In the genomic region with DNA sequence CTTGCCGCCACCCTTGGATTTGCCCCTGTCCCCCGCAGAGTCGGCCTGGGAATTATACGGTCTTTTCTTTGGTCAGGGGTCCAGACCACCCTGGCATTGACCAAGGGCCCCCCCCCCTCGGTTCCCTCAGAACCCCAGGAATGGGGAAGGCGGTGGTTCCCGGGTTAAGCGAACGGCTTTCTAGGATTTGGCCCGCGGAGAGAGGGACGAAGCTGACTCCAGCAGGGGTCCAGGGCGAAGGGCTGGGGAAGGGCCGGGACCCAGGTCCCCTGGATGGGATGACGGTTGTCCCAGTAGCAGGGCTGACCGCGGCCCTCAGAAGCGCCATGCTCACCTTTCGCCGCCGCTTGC, we compare ENCODE assay signal across 8 cellular contexts. TPM values are rescaled to one million over a fixed set of nuclear protein-coding genes. Genes with fewer than 3 reads are reported as not detected.
DNase-seq lines count a peak whose midpoint lies in the region; TF ChIP-seq lines count a peak whose summit lies in the region.

No MANE protein-coding gene starts in this region.

- peaks cover 18% of the 10 kb centered on the region for H3K4me1 ChIP-seq in testis

- no peak for TF ChIP-seq POLR2A in testis (IDR thresholded peaks at IDR 0.05)

- peak overlapping the region; percentile 21 for H3K27ac ChIP-seq in layer of hippocampus (ENCODE audit: low read depth, low read length)
- H3K27ac ChIP-seq in testis = no peak overlapping the region

- H3K9me3 ChIP-seq in testis = no peaks in the 10 kb centered on the region

- peaks cover 13% of the 10 kb centered on the region for H3K36me3 Mint-ChIP-seq in T-helper 1 cell treated with Interleukin-12 subunit alpha and Interleukin-12 subunit beta and Interleukin-4 antibody, amounts not matched to agents 30 μg/mL and 1 μg/mL, for 36 hours (ENCODE audit: low read depth)
- H3K36me3 Mint-ChIP-seq in activated naive CD8-positive, alpha-beta T cell treated with anti-CD3 and anti-CD28 coated beads for 36 hours = peaks cover 28% of the 10 kb centered on the region

- H3K9me3 Mint-ChIP-seq in T-helper 1 cell treated with Interleukin-12 subunit alpha and Interleukin-12 subunit beta and Interleukin-4 antibody, amounts not matched to agents 30 μg/mL and 1 μg/mL, for 36 hours = no peaks in the 10 kb centered on the region
- no peaks in the 10 kb centered on the region for H3K9me3 Mint-ChIP-seq in activated naive CD8-positive, alpha-beta T cell treated with anti-CD3 and anti-CD28 coated beads for 36 hours

- intact Hi-C loops in testis (cut with DNase I; ENCODE audit: low total_unique reads) = no loop called here

- peak overlapping the region; percentile 68 to 75 for H3K4me3 ChIP-seq in testis

- peak overlapping the region; percentile 67 for H3K27ac Mint-ChIP-seq in T-helper 1 cell treated with Interleukin-12 subunit alpha and Interleukin-12 subunit beta and Interleukin-4 antibody, amounts not matched to agents 30 μg/mL and 1 μg/mL, for 36 hours
- peak overlapping the region; percentile 64 for H3K27ac Mint-ChIP-seq in activated naive CD8-positive, alpha-beta T cell treated with anti-CD3 and anti-CD28 coated beads for 36 hours

- no peaks in the 10 kb centered on the region for H3K27me3 Mint-ChIP-seq in T-helper 1 cell treated with Interleukin-12 subunit alpha and Interleukin-12 subunit beta and Interleukin-4 antibody, amounts not matched to agents 30 μg/mL and 1 μg/mL, for 36 hours (ENCODE audit: low read depth)
- H3K27me3 Mint-ChIP-seq in activated naive CD8-positive, alpha-beta T cell treated with anti-CD3 and anti-CD28 coated beads for 36 hours = no peaks in the 10 kb centered on the region

- no peaks in the 10 kb centered on the region for H3K36me3 ChIP-seq in testis (ENCODE audit: low read depth, missing control alignments)

- 0 to 1% methylated on average over 4 to 17 of the region's 21 CpGs for WGBS in testis, 2 donors

- H3K27me3 ChIP-seq in layer of hippocampus (ENCODE audit: control insufficient read depth, insufficient read depth, low read length) = no peaks in the 10 kb centered on the region
- no peaks in the 10 kb centered on the region for H3K27me3 ChIP-seq in testis

- TF ChIP-seq CTCF in testis (IDR thresholded peaks at IDR 0.05) = no peak

- DNase-seq in T-helper 1 cell = no peak
- DNase-seq in activated naive CD8-positive, alpha-beta T cell treated with anti-CD3 and anti-CD28 coated beads for 36 hours = no peak
- DNase-seq in testis = no peak
- DNase-seq in NCI-H1105 (lab: John Stamatoyannopoulos, UW) = no peak
- no peak for DNase-seq in SHP77 treated with DMSO at 0.1 percent for 48 hours (lab: John Stamatoyannopoulos, UW)
- DNase-seq in central memory CD4-positive, alpha-beta T cell = no peak

- H3K4me1 Mint-ChIP-seq in T-helper 1 cell treated with Interleukin-12 subunit alpha and Interleukin-12 subunit beta and Interleukin-4 antibody, amounts not matched to agents 30 μg/mL and 1 μg/mL, for 36 hours (ENCODE audit: low read depth) = peaks cover 27% of the 10 kb centered on the region
- peaks cover 27% of the 10 kb centered on the region for H3K4me1 Mint-ChIP-seq in activated naive CD8-positive, alpha-beta T cell treated with anti-CD3 and anti-CD28 coated beads for 36 hours

- peak overlapping the region; percentile 94 for H3K4me3 Mint-ChIP-seq in T-helper 1 cell treated with Interleukin-12 subunit alpha and Interleukin-12 subunit beta and Interleukin-4 antibody, amounts not matched to agents 30 μg/mL and 1 μg/mL, for 36 hours
- H3K4me3 Mint-ChIP-seq in activated naive CD8-positive, alpha-beta T cell treated with anti-CD3 and anti-CD28 coated beads for 36 hours = peak overlapping the region; percentile 85

RNA-seq across cellular contexts. Expression of a gene that starts 0.3 kb away (rescaled TPM):
- total RNA-seq in activated naive CD8-positive, alpha-beta T cell treated with anti-CD3 and anti-CD28 coated beads for 36 hours = 10 to 100 TPM; 74.0 to 83.0 TPM
- total RNA-seq in testis = 10 to 100 TPM; 11.6 to 18.1 TPM
- 18.7 TPM for polyA plus RNA-seq in testis (ENCODE audit: insufficient read depth, low read depth, low replicate concordance)

RNA-seq across cellular contexts. Expression of a gene that starts 0.7 kb away (rescaled TPM):
- total RNA-seq in activated naive CD8-positive, alpha-beta T cell treated with anti-CD3 and anti-CD28 coated beads for 36 hours = 10 to 100 TPM; 13.9 to 15.6 TPM
- total RNA-seq in testis = 10 to 100 TPM; 17.5 to 24.7 TPM
- polyA plus RNA-seq in testis (ENCODE audit: insufficient read depth, low read depth, low replicate concordance) = 18.2 TPM

RNA-seq across cellular contexts. Expression of a gene that starts 13.8 kb away (rescaled TPM):
- total RNA-seq in activated naive CD8-positive, alpha-beta T cell treated with anti-CD3 and anti-CD28 coated beads for 36 hours = not detected
- total RNA-seq in testis = under 1 TPM; 0.39 to 0.50 TPM
- 0.18 TPM for polyA plus RNA-seq in testis (ENCODE audit: insufficient read depth, low read depth, low replicate concordance)

RNA-seq across cellular contexts. Expression of a gene that starts 25.8 kb away (rescaled TPM):
- total RNA-seq in activated naive CD8-positive, alpha-beta T cell treated with anti-CD3 and anti-CD28 coated beads for 36 hours = 1 to 10 TPM; 4.5 to 5.6 TPM
- total RNA-seq in testis = 10 to 100 TPM; 47.1 to 54.1 TPM
- polyA plus RNA-seq in testis (ENCODE audit: insufficient read depth, low read depth, low replicate concordance) = 35.8 TPM

RNA-seq across cellular contexts. Expression of a gene that starts 32.4 kb away (rescaled TPM):
- 10 to 100 TPM; 58.7 to 59.6 TPM for total RNA-seq in activated naive CD8-positive, alpha-beta T cell treated with anti-CD3 and anti-CD28 coated beads for 36 hours
- 10 to 100 TPM; 26.7 to 27.1 TPM for total RNA-seq in testis
- 26.0 TPM for polyA plus RNA-seq in testis (ENCODE audit: insufficient read depth, low read depth, low replicate concordance)
